Comparison of ENCODE assay signal across 10 cellular contexts in genomic region chr3:160697628-160698382, GRCh38. TPM values are rescaled to one million over a fixed set of nuclear protein-coding genes. Genes with fewer than 3 reads are reported as not detected.
A peak's percentile ranks its signal among the peaks of the same experiment; 100 is the strongest.
DNase-seq lines count a peak whose midpoint lies in the region; ATAC-seq, FAIRE-seq and TF ChIP-seq lines count a peak whose summit lies in the region.
"Had no signal": no experiment of that assay in that cellular context is flagged by ENCODE, and none has a peak within 500 bp of the region (broad histone marks: within the 10 kb centered on the region; RNA-seq: fewer than 3 reads in every experiment).

No MANE protein-coding gene starts in this region.

- SMC1A ChIA-PET in GM12878 (lab: Charles Lee; ENCODE audit: uncharacterized antibody, unreplicated experiment): interaction anchor here (1.2 kb wide), 1 partner anchor 10 kb away, joined by 4 read pairs; no protein-coding TSS in a partner anchor

- peaks cover 4% of the 10 kb centered on the region for H3K4me1 Mint-ChIP-seq in activated T-helper 2 cell treated with anti-CD3 and anti-CD28 coated beads, Interferon-gamma antibody, Interleukin-2, Interleukin-4, amounts not matched to agents 10 μg/mL and 5 μg/mL and 100 μg/mL, durations not matched to agents 14 hours and 24 hours and 36 hours (ENCODE audit: low read depth)
- H3K4me1 Mint-ChIP-seq in effector memory CD8-positive, alpha-beta T cell (ENCODE audit: low read depth in 2 of 2): peaks cover under 1% of the 10 kb centered on the region in 2 donors

- TF ChIP-seq POLR2A in A549 (IDR thresholded peaks at IDR 0.05; ENCODE audit: low read length) (no peak), GM12878 (IDR thresholded peaks at IDR 0.05; ENCODE audit: low read depth, low read length) (no peak)

- H3K27ac ChIP-seq in A549: no peak overlapping the region
- no peak overlapping the region for H3K27ac ChIP-seq in GM12878 (ENCODE audit: control insufficient read depth, insufficient read depth)

- H3K27ac Mint-ChIP-seq in activated T-helper 2 cell treated with anti-CD3 and anti-CD28 coated beads, Interferon-gamma antibody, Interleukin-2, Interleukin-4, amounts not matched to agents 10 μg/mL and 5 μg/mL and 100 μg/mL, durations not matched to agents 14 hours and 24 hours and 36 hours: no peak overlapping the region
- H3K27ac Mint-ChIP-seq in effector memory CD8-positive, alpha-beta T cell: no peak overlapping the region
- H3K27ac Mint-ChIP-seq: memory B cell had no signal

- WGBS in A549 (ENCODE audit: missing lambda C conversion rate): 93% methylated on average over 1 of the region's 1 CpG
- WGBS in GM12878 (ENCODE audit: insufficient coverage, insufficient replicate concordance, low lambda C conversion rate, missing lambda C conversion rate): 35% methylated on average over 1 of the region's 1 CpG

- no peaks in the 10 kb centered on the region for H3K9me3 Mint-ChIP-seq in activated T-helper 2 cell treated with anti-CD3 and anti-CD28 coated beads, Interferon-gamma antibody, Interleukin-2, Interleukin-4, amounts not matched to agents 10 μg/mL and 5 μg/mL and 100 μg/mL, durations not matched to agents 14 hours and 24 hours and 36 hours
- H3K9me3 Mint-ChIP-seq in effector memory CD8-positive, alpha-beta T cell: no peaks in the 10 kb centered on the region
- H3K9me3 Mint-ChIP-seq: memory B cell had no signal

- in situ Hi-C loops in GM12878 (cut with MboI): no loop called here

- TF ChIP-seq RAD21 in A549 (conservative IDR thresholded peaks at IDR 0.05 in 1 of 2, IDR thresholded peaks at IDR 0.05 in 1 of 2) (no peak), GM12878 (IDR thresholded peaks at IDR 0.05; ENCODE audit: insufficient read depth, low read depth, low read length) (no peak)

- DNase-seq in A549 (ENCODE audit: low read depth in 1 of 2, low spot score in 1 of 2) (no peak), GM12878 (ENCODE audit: low read depth, low spot score) (no peak)
- DNase-seq in activated T-helper 2 cell treated with anti-CD3 and anti-CD28 coated beads, Interferon-gamma antibody, Interleukin-2, Interleukin-4, amounts not matched to agents 10 μg/mL and 5 μg/mL and 100 μg/mL, durations not matched to agents 14 hours and 24 hours and 36 hours (ENCODE audit: low spot score): no peak
- no peak for DNase-seq in stimulated activated CD4-positive, alpha-beta T cell treated with anti-CD3 and anti-CD28 coated beads, Interleukin-4, amount 100 ng/mL, for 4 hours
- DNase-seq in effector memory CD8-positive, alpha-beta T cell: no peak
- no peak for DNase-seq in activated naive CD4-positive, alpha-beta T cell treated with anti-CD3 and anti-CD28 coated beads, Interleukin-2, amount 50 U/mL, for 16 hours

- FAIRE-seq in A549 (lab: Jason Lieb, UNC) (peak; percentile 39), GM12878 (lab: Jason Lieb, UNC) (no peak)

- H3K27me3 ChIP-seq in GM12878 (replicated peaks in 1 of 2; ENCODE audit: control insufficient read depth in 2 of 2, insufficient read depth in 2 of 2, low read length in 1 of 2): no peaks in the 10 kb centered on the region

- H3K9ac ChIP-seq in GM12878 (ENCODE audit: control insufficient read depth, insufficient read depth, low read length): no peak overlapping the region

- POLR2A ChIA-PET in A549 (lab: Yijun Ruan, JAX): no interaction called here
- POLR2A ChIA-PET in GM12878 (lab: Charles Lee): no interaction called here

- H3K4me3 Mint-ChIP-seq in activated T-helper 2 cell treated with anti-CD3 and anti-CD28 coated beads, Interferon-gamma antibody, Interleukin-2, Interleukin-4, amounts not matched to agents 10 μg/mL and 5 μg/mL and 100 μg/mL, durations not matched to agents 14 hours and 24 hours and 36 hours (ENCODE audit: low read depth): no peak overlapping the region
- H3K4me3 Mint-ChIP-seq in effector memory CD8-positive, alpha-beta T cell: no peak overlapping the region
- H3K4me3 Mint-ChIP-seq: memory B cell had no signal

- intact Hi-C loops in GM12878 (cut with micrococcal nuclease; ENCODE audit: unreplicated experiment): no loop called here
- intact Hi-C loops in activated T-helper 2 cell treated with anti-CD3 and anti-CD28 coated beads, Interferon-gamma antibody, Interleukin-2, Interleukin-4, amounts not matched to agents 10 μg/mL and 5 μg/mL and 100 μg/mL, durations not matched to agents 14 hours and 24 hours and 36 hours (cut with micrococcal nuclease): no loop called here

- TF ChIP-seq EP300 in A549 (IDR thresholded peaks at IDR 0.05) (no peak), GM12878 (IDR thresholded peaks at IDR 0.05; ENCODE audit: borderline replicate concordance in 1 of 2, control insufficient read depth in 1 of 2, low read depth in 2 of 2, low read length in 2 of 2) (no peak)

- RAD21 ChIA-PET in GM12878 (lab: Charles Lee; ENCODE audit: unreplicated experiment): no interaction called here

- H3K9me3 ChIP-seq in A549 (no peaks in the 10 kb centered on the region), GM12878 (replicated peaks; ENCODE audit: control insufficient read depth, insufficient read depth, low read length) (no peaks in the 10 kb centered on the region; the same call in 2 of the 3 replicates)

- ATAC-seq in A549 (no peak; a peak in 1 of 6 replicates), GM18870 (IDR thresholded peaks at IDR 0.05; ENCODE audit: unreplicated experiment) (peak; percentile 79), HG03432 (IDR thresholded peaks at IDR 0.05; ENCODE audit: unreplicated experiment) (peak; percentile 70), GM12878 (peak; percentile 22; the same call in 2 of the 3 replicates)
- no peak for ATAC-seq in effector memory CD8-positive, alpha-beta T cell (replicated peaks)

- no TSS peak for BruUV-seq in GM12878 (replicated peaks; lab: Mats Ljungman, UMichigan)

- H3K36me3 ChIP-seq in GM12878 (ENCODE audit: control insufficient read depth in 2 of 2, insufficient read depth in 2 of 2, low read length in 1 of 2): no peaks in the 10 kb centered on the region

- H3K4me3 ChIP-seq in A549 (no peak overlapping the region), GM12878 (no peak overlapping the region)

- peaks cover 11% of the 10 kb centered on the region for H3K27me3 Mint-ChIP-seq in activated T-helper 2 cell treated with anti-CD3 and anti-CD28 coated beads, Interferon-gamma antibody, Interleukin-2, Interleukin-4, amounts not matched to agents 10 μg/mL and 5 μg/mL and 100 μg/mL, durations not matched to agents 14 hours and 24 hours and 36 hours (ENCODE audit: low read depth)
- peaks cover 28 to 33% of the 10 kb centered on the region in 2 donors for H3K27me3 Mint-ChIP-seq in effector memory CD8-positive, alpha-beta T cell

- CTCF ChIA-PET in A549 (lab: Yijun Ruan, JAX) (interaction anchor here (1.0 to 2.7 kb wide), 2 partner anchors 11 to 12 kb away, joined by 3 to 8 read pairs; no protein-coding TSS in a partner anchor), GM12878 (lab: Yijun Ruan, JAX) (no interaction called here)

- no peak overlapping the region for H2AFZ ChIP-seq in GM12878 (ENCODE audit: control insufficient read depth, low read depth, low read length)

- H3K79me2 ChIP-seq in GM12878 (ENCODE audit: control insufficient read depth, insufficient read depth, low read length): no peaks in the 10 kb centered on the region

- no peaks in the 10 kb centered on the region for H4K20me1 ChIP-seq in GM12878 (ENCODE audit: control insufficient read depth, insufficient read depth)

- TF ChIP-seq CTCF in A549 (IDR thresholded peaks at IDR 0.05): no peak
- no peak for TF ChIP-seq CTCF in GM12878 (IDR thresholded peaks at IDR 0.05 in 2 of 3, conservative IDR thresholded peaks at IDR 0.05 in 1 of 3; ENCODE audit: control insufficient read depth in 2 of 3, extremely low read depth in 1 of 3, insufficient read depth in 1 of 3, low read depth in 3 of 3, low read length in 3 of 3)

- H3K4me1 ChIP-seq in A549: peaks cover 10% of the 10 kb centered on the region; the same call in 2 of the 3 replicates
- H3K4me1 ChIP-seq in GM12878 (ENCODE audit: control insufficient read depth, insufficient read depth, low read length): no peaks in the 10 kb centered on the region

- H3K36me3 Mint-ChIP-seq in activated T-helper 2 cell treated with anti-CD3 and anti-CD28 coated beads, Interferon-gamma antibody, Interleukin-2, Interleukin-4, amounts not matched to agents 10 μg/mL and 5 μg/mL and 100 μg/mL, durations not matched to agents 14 hours and 24 hours and 36 hours (ENCODE audit: low read depth): no peaks in the 10 kb centered on the region
- H3K36me3 Mint-ChIP-seq in effector memory CD8-positive, alpha-beta T cell (ENCODE audit: insufficient read depth): no peaks in the 10 kb centered on the region
- H3K36me3 Mint-ChIP-seq: memory B cell had no signal

- peak overlapping the region; percentile 17; the same call in 1 of the 3 replicates for H3K4me2 ChIP-seq in A549
- no peak overlapping the region for H3K4me2 ChIP-seq in GM12878 (ENCODE audit: control insufficient read depth, insufficient read depth)

RNA-seq across cellular contexts. Expression of gene ARL14, which starts 20.8 kb away (rescaled TPM):
- 0.44 and 0.48 TPM in 2 replicates for polyA plus RNA-seq in A549 (2011; rRNA removed)
- 0.17 and 0.27 TPM in 2 replicates for polyA plus RNA-seq in A549 (2012; cell fraction: cytosol; rRNA removed)
- 0.09 and 0.10 TPM in 2 replicates for polyA plus RNA-seq in A549 (2012; cell fraction: nucleus; rRNA removed)
- 0.14 to 0.37 TPM (median 0.24 TPM) in 3 replicates for polyA plus RNA-seq in A549 (2017; fragmentation: RNase III; extraction: RNeasy Plus Mini Kit Qiagen cat#74134 plus additional on column Dnase treatment)
- 0.33 TPM in 1 of 2 replicates, not detected in the other for polyA minus RNA-seq in A549 (2011; rRNA and poly(A)+ RNA removed)
- total RNA-seq in GM12878 (2013; cell fraction: nucleolus; rRNA removed): not detected in 2 replicates
- total RNA-seq in GM12878 (2014; rRNA removed): not detected in 2 replicates
- not detected in 2 replicates for total RNA-seq in GM12878 (2014; rRNA removed; fragmentation: Illumina TruSeq; extraction: Trizol)
- not detected in 2 replicates for total RNA-seq in GM12878 (2021)
- not detected for polyA plus RNA-seq in GM12878 (2011; ENCODE audit: low read depth)
- polyA plus RNA-seq in GM12878 (2011; rRNA removed): not detected in 2 replicates
- polyA plus RNA-seq in GM12878 (2011; cell fraction: cytosol; rRNA removed): not detected in 2 replicates
- not detected in 2 replicates for polyA plus RNA-seq in GM12878 (2011; cell fraction: nucleus; rRNA removed)
- polyA plus RNA-seq in GM12878 (2012): not detected in 2 replicates
- 0.04 TPM in 1 of 2 replicates, not detected in the other for polyA plus RNA-seq in GM12878 (2014; fragmentation: Illumina TruSeq; extraction: Trizol)
- polyA plus RNA-seq in GM12878 (2014; fragmentation: Nextera tagmentation; extraction: Ambion mirVana): under 1 TPM in 1 of 2 experiments, not detected in 1; 0.18 TPM
- polyA plus RNA-seq in GM12878 (2014; rRNA removed): not detected in 2 replicates
- not detected for polyA plus RNA-seq in GM12878 (2016; fragmentation: Nextera tagmentation; extraction: Ambion mirVana)
- not detected in 2 replicates for polyA minus RNA-seq in GM12878 (2011; rRNA and poly(A)+ RNA removed)
- not detected in 2 replicates for polyA minus RNA-seq in GM12878 (2011; cell fraction: cytosol; rRNA and poly(A)+ RNA removed)
- polyA minus RNA-seq in GM12878 (2011; cell fraction: nucleus; rRNA and poly(A)+ RNA removed): not detected in 2 replicates
- not detected in 2 replicates for total RNA-seq in activated T-helper 2 cell treated with anti-CD3 and anti-CD28 coated beads, Interferon-gamma antibody, Interleukin-2, Interleukin-4, amounts not matched to agents 10 μg/mL and 5 μg/mL and 100 μg/mL, durations not matched to agents 14 hours and 24 hours and 36 hours
- total RNA-seq: NCI-H460 had no signal

RNA-seq across cellular contexts. Expression of gene PPM1L, which starts 58.2 kb away (rescaled TPM):
- polyA plus RNA-seq in A549 (2011; rRNA removed): 0.45 and 0.69 TPM in 2 replicates
- 0.13 and 0.17 TPM in 2 replicates for polyA plus RNA-seq in A549 (2012; cell fraction: cytosol; rRNA removed)
- 0.31 and 0.36 TPM in 2 replicates for polyA plus RNA-seq in A549 (2012; cell fraction: nucleus; rRNA removed)
- polyA plus RNA-seq in A549 (2017; fragmentation: RNase III; extraction: RNeasy Plus Mini Kit Qiagen cat#74134 plus additional on column Dnase treatment): 0.26 to 0.39 TPM (median 0.27 TPM) in 3 replicates
- polyA minus RNA-seq in A549 (2011; rRNA and poly(A)+ RNA removed): 0.63 and 1.4 TPM in 2 replicates
- total RNA-seq in GM12878 (2013; cell fraction: nucleolus; rRNA removed): 0.50 and 0.51 TPM in 2 replicates
- under 0.01 and 0.16 TPM in 2 replicates for total RNA-seq in GM12878 (2014; rRNA removed)
- 0.04 and 0.05 TPM in 2 replicates for total RNA-seq in GM12878 (2014; rRNA removed; fragmentation: Illumina TruSeq; extraction: Trizol)
- 0.21 and 0.33 TPM in 2 replicates for total RNA-seq in GM12878 (2021)
- polyA plus RNA-seq in GM12878 (2011; ENCODE audit: low read depth): 0.12 TPM
- polyA plus RNA-seq in GM12878 (2011; rRNA removed): 0.04 and 0.12 TPM in 2 replicates
- 0.09 and 0.10 TPM in 2 replicates for polyA plus RNA-seq in GM12878 (2011; cell fraction: cytosol; rRNA removed)
- 0.07 and 0.16 TPM in 2 replicates for polyA plus RNA-seq in GM12878 (2011; cell fraction: nucleus; rRNA removed)
- 0.15 TPM in 2 replicates for polyA plus RNA-seq in GM12878 (2012)
- 0.06 and 0.08 TPM in 2 replicates for polyA plus RNA-seq in GM12878 (2014; fragmentation: Illumina TruSeq; extraction: Trizol)
- polyA plus RNA-seq in GM12878 (2014; fragmentation: Nextera tagmentation; extraction: Ambion mirVana): under 1 TPM in 1 of 2 experiments, not detected in 1; under 0.01 TPM
- 0.03 TPM in 2 replicates for polyA plus RNA-seq in GM12878 (2014; rRNA removed)
- under 1 TPM; 0.10 to 0.19 TPM for polyA plus RNA-seq in GM12878 (2016; fragmentation: Nextera tagmentation; extraction: Ambion mirVana)
- polyA minus RNA-seq in GM12878 (2011; rRNA and poly(A)+ RNA removed): 0.41 and 0.51 TPM in 2 replicates
- polyA minus RNA-seq in GM12878 (2011; cell fraction: cytosol; rRNA and poly(A)+ RNA removed): 0.13 TPM in 1 of 2 replicates, not detected in the other
- polyA minus RNA-seq in GM12878 (2011; cell fraction: nucleus; rRNA and poly(A)+ RNA removed): 0.12 and 0.19 TPM in 2 replicates
- 2.6 and 2.9 TPM in 2 replicates for total RNA-seq in activated T-helper 2 cell treated with anti-CD3 and anti-CD28 coated beads, Interferon-gamma antibody, Interleukin-2, Interleukin-4, amounts not matched to agents 10 μg/mL and 5 μg/mL and 100 μg/mL, durations not matched to agents 14 hours and 24 hours and 36 hours

Comparison
In these comparisons a context has a peak if more than half of its experiments do, and no peak if none do; other contexts are left out.
1. ATAC-seq: peak in GM18870 (single experiment), HG03432 (single experiment) and GM12878 (single experiment); none in A549 (0 of 2) and effector memory CD8-positive, alpha-beta T cell (single experiment).
2. Of the 24 proteins assayed by ChIP-seq in both GM12878 and A549: peak only in GM12878: JUNB; only in A549: none; in both: none; in neither: 23.